In genomic region chr7:127904706-127905056, GRCh38 we compare ENCODE assay signal across 17 cellular contexts.
DNase-seq lines count a peak whose midpoint lies in the region; ATAC-seq and TF ChIP-seq lines count a peak whose summit lies in the region.
"Had no signal": no experiment of that assay in that cellular context is flagged by ENCODE, and none has a peak within 500 bp of the region (broad histone marks: within the 10 kb centered on the region; RNA-seq: fewer than 3 reads in every experiment).

No MANE protein-coding gene starts in this region.

- H3K36me3 ChIP-seq in mammary epithelial cell (ENCODE audit: insufficient read depth, low read length) (peaks cover 2% of the 10 kb centered on the region), breast epithelium (no peaks in the 10 kb centered on the region), upper lobe of right lung (no peaks in the 10 kb centered on the region)

- TF ChIP-seq CTCF in mammary epithelial cell (conservative IDR thresholded peaks at IDR 0.05 in 1 of 2, IDR thresholded peaks at IDR 0.05 in 1 of 2; ENCODE audit: extremely low read depth in 1 of 2, insufficient read depth in 1 of 2, low read depth in 1 of 2, low read length in 2 of 2) (no peak), breast epithelium (IDR thresholded peaks at IDR 0.05) (no peak), upper lobe of right lung (IDR thresholded peaks at IDR 0.05) (no peak)
- TF ChIP-seq CTCF in activated CD8-positive, alpha-beta T cell treated with anti-CD3 and anti-CD28 coated beads for 36 hours (IDR thresholded peaks at IDR 0.05): no peak

- peaks cover 68% of the 10 kb centered on the region for H3K79me2 ChIP-seq in mammary epithelial cell (ENCODE audit: insufficient read depth, low read length)

- POLR2A ChIA-PET in activated CD8-positive, alpha-beta T cell treated with anti-CD3 and anti-CD28 coated beads for 36 hours (lab: Charles Lee): interaction anchor here (1.7 kb wide), 1 partner anchor 8 kb away, joined by 5 read pairs; no protein-coding TSS in a partner anchor

- H4K20me1 ChIP-seq in mammary epithelial cell (ENCODE audit: insufficient read depth, low read length): peaks cover 2% of the 10 kb centered on the region

- no peak overlapping the region for H3K4me3 Mint-ChIP-seq in activated CD8-positive, alpha-beta T cell treated with anti-CD3 and anti-CD28 coated beads for 36 hours
- H3K4me3 Mint-ChIP-seq: activated B cell treated with CpG ODN at 0.5 μM for 24 hours had no signal

- H3K4me1 ChIP-seq in mammary epithelial cell (ENCODE audit: insufficient read depth, low read length) (peaks cover 25% of the 10 kb centered on the region), breast epithelium (no peaks in the 10 kb centered on the region), upper lobe of right lung (peaks cover 25% of the 10 kb centered on the region)

- WGBS in mammary epithelial cell (ENCODE audit: low coverage, missing lambda C conversion rate): 80% methylated on average over 6 of the region's 6 CpGs

- peaks cover 78% of the 10 kb centered on the region for H3K4me1 Mint-ChIP-seq in activated CD8-positive, alpha-beta T cell treated with anti-CD3 and anti-CD28 coated beads for 36 hours (ENCODE audit: low read depth)

- H3K36me3 Mint-ChIP-seq in activated CD8-positive, alpha-beta T cell treated with anti-CD3 and anti-CD28 coated beads for 36 hours (ENCODE audit: low read depth): peaks cover 33% of the 10 kb centered on the region

- dilution Hi-C loops in mammary epithelial cell (cut with HindIII; ENCODE audit: low sequenced_read_pairs): no loop called here

- in situ Hi-C loops in mammary epithelial cell (cut with MboI; ENCODE audit: low sequenced_read_pairs in 2 of 2): no loop called here

- DNase-seq in mammary epithelial cell (peak; percentile 3), breast epithelium (ENCODE audit: low spot score in 2 of 2) (no peak), iris pigment epithelial cell (ENCODE audit: low read depth) (peak; percentile 44), upper lobe of right lung (no peak), NCI-H1048 (lab: John Stamatoyannopoulos, UW) (no peak), DMS 273 treated with DMSO at 0.1 percent for 48 hours (lab: John Stamatoyannopoulos, UW) (no peak)
- no peak for DNase-seq in activated CD8-positive, alpha-beta T cell treated with anti-CD3 and anti-CD28 coated beads for 36 hours
- DNase-seq: activated B cell treated with CpG ODN at 0.5 μM for 24 hours; activated naive CD4-positive, alpha-beta T cell treated with anti-CD3 and anti-CD28 coated beads, Interleukin-2, amount 50 U/mL, for 16 hours; central memory CD4-positive, alpha-beta T cell; foreskin keratinocyte; Kasumi-1; NCI-H1694; nucleus accumbens; stimulated activated CD4-positive, alpha-beta T cell treated with anti-CD3 and anti-CD28 coated beads, Interleukin-4, amount 100 ng/mL, for 4 hours had no signal

- no peak overlapping the region for H3K4me2 ChIP-seq in mammary epithelial cell (ENCODE audit: insufficient read depth, low read depth, low read length)

- H3K27me3 ChIP-seq in mammary epithelial cell (ENCODE audit: insufficient read depth, low read length): no peaks in the 10 kb centered on the region
- no peaks in the 10 kb centered on the region for H3K27me3 ChIP-seq in breast epithelium
- no peaks in the 10 kb centered on the region for H3K27me3 ChIP-seq in upper lobe of right lung
- H3K27me3 ChIP-seq: foreskin keratinocyte had no signal

- no peaks in the 10 kb centered on the region for H3K9me3 Mint-ChIP-seq in activated CD8-positive, alpha-beta T cell treated with anti-CD3 and anti-CD28 coated beads for 36 hours
- H3K9me3 Mint-ChIP-seq: activated B cell treated with CpG ODN at 0.5 μM for 24 hours had no signal

- H2AFZ ChIP-seq in mammary epithelial cell (ENCODE audit: low read depth, low read length): no peak overlapping the region

- H3K27ac Mint-ChIP-seq in activated CD8-positive, alpha-beta T cell treated with anti-CD3 and anti-CD28 coated beads for 36 hours: peak overlapping the region; percentile 34
- H3K27ac Mint-ChIP-seq: activated B cell treated with CpG ODN at 0.5 μM for 24 hours had no signal

- H3K4me3 ChIP-seq in mammary epithelial cell (replicated peaks in 1 of 3; ENCODE audit: insufficient read depth in 1 of 3, low read depth in 2 of 3, low read length in 3 of 3) (no peak overlapping the region), breast epithelium (no peak overlapping the region), upper lobe of right lung (no peak overlapping the region)

- intact Hi-C loops in mammary epithelial cell (cut with micrococcal nuclease) (no loop called here), breast epithelium (cut with DNase I; ENCODE audit: low total_unique reads) (no loop called here), upper lobe of right lung (cut with DNase I) (no loop called here)
- intact Hi-C loops in activated CD8-positive, alpha-beta T cell treated with anti-CD3 and anti-CD28 coated beads for 36 hours (cut with micrococcal nuclease): no loop called here

- no TSS peak for BruUV-seq in mammary epithelial cell (replicated peaks; lab: Mats Ljungman, UMichigan)

- H3K27ac ChIP-seq in mammary epithelial cell (ENCODE audit: insufficient read depth, low read depth, low read length): no peak overlapping the region
- no peak overlapping the region for H3K27ac ChIP-seq in breast epithelium
- H3K27ac ChIP-seq in upper lobe of right lung: no peak overlapping the region
- H3K27ac ChIP-seq: foreskin keratinocyte had no signal

- no peak overlapping the region for H3K9ac ChIP-seq in mammary epithelial cell (ENCODE audit: insufficient read depth, low read length)

- TF ChIP-seq POLR2A in breast epithelium (IDR thresholded peaks at IDR 0.05): no peak

- H3K9me3 ChIP-seq in mammary epithelial cell (replicated peaks; ENCODE audit: insufficient read depth, low read length): no peaks in the 10 kb centered on the region
- H3K9me3 ChIP-seq in breast epithelium: no peaks in the 10 kb centered on the region
- no peaks in the 10 kb centered on the region for H3K9me3 ChIP-seq in upper lobe of right lung

- no peak for ATAC-seq in activated CD8-positive, alpha-beta T cell treated with anti-CD3 and anti-CD28 coated beads for 36 hours
- ATAC-seq in upper lobe of right lung (peak; percentile 70), HG03196 (IDR thresholded peaks at IDR 0.05; ENCODE audit: unreplicated experiment) (no peak)
- ATAC-seq: foreskin keratinocyte, Panc1 had no signal

- CTCF ChIA-PET in mammary epithelial cell (lab: Charles Lee; ENCODE audit: low non-redundant PET): no interaction called here
- CTCF ChIA-PET in activated CD8-positive, alpha-beta T cell treated with anti-CD3 and anti-CD28 coated beads for 36 hours (lab: Charles Lee): interaction anchor here (1.1 to 1.6 kb wide), 3 partner anchors 194 to 305 kb away, joined by 3 to 4 read pairs (median 4); no protein-coding TSS in a partner anchor

- H3K27me3 Mint-ChIP-seq in activated CD8-positive, alpha-beta T cell treated with anti-CD3 and anti-CD28 coated beads for 36 hours: no peaks in the 10 kb centered on the region
- H3K27me3 Mint-ChIP-seq: activated B cell treated with CpG ODN at 0.5 μM for 24 hours had no signal

Comparison
In these comparisons a context has a peak if more than half of its experiments do, and no peak if none do; other contexts are left out.
1. DNase-seq: peak in mammary epithelial cell (single experiment) and iris pigment epithelial cell (single experiment); none in breast epithelium (0 of 2), activated CD8-positive, alpha-beta T cell treated with anti-CD3 and anti-CD28 coated beads for 36 hours (single experiment), upper lobe of right lung (single experiment), NCI-H1048 (single experiment) and DMS 273 treated with DMSO at 0.1 percent for 48 hours (single experiment).